In genomic region chr18:69936191-69936558, GRCh38 we compare ENCODE assay signal across 11 cellular contexts. TPM values are rescaled to one million over a fixed set of nuclear protein-coding genes. Genes with fewer than 3 reads are reported as not detected.
DNase-seq lines count a peak whose midpoint lies in the region; ATAC-seq lines count a peak whose summit lies in the region.
"Had no signal": no experiment of that assay in that cellular context is flagged by ENCODE, and none has a peak within 500 bp of the region (broad histone marks: within the 10 kb centered on the region; RNA-seq: fewer than 3 reads in every experiment).

No MANE protein-coding gene starts in this region.

- peak overlapping the region in 2 of 3 donors; percentile 43 to 85 for H3K27ac Mint-ChIP-seq in CD4-positive, CD25-positive, alpha-beta regulatory T cell
- H3K27ac Mint-ChIP-seq: activated naive CD4-positive, alpha-beta T cell treated with anti-CD3 and anti-CD28 coated beads, Interleukin-2, amount 50 U/mL, for 72 hours had no signal

- peak overlapping the region; percentile 72 for H3K4me3 ChIP-seq in CD4-positive, CD25-positive, alpha-beta regulatory T cell (ENCODE audit: low read depth, low read length)

- no peaks in the 10 kb centered on the region for H3K36me3 ChIP-seq in CD4-positive, CD25-positive, alpha-beta regulatory T cell (ENCODE audit: control insufficient read depth, insufficient read depth, low read length)

- peaks cover 0 to 6% (median 0%) of the 10 kb centered on the region in 7 donors for H3K9me3 Mint-ChIP-seq in CD4-positive, CD25-positive, alpha-beta regulatory T cell

- ATAC-seq in CD4-positive, CD25-positive, alpha-beta regulatory T cell (ENCODE audit: low read depth in 2 of 2), result no peak
- ATAC-seq in GM19463 (IDR thresholded peaks at IDR 0.05; ENCODE audit: unreplicated experiment), result peak; percentile 20
- ATAC-seq in HG03354 (IDR thresholded peaks at IDR 0.05; ENCODE audit: poor library complexity, severe bottlenecking, unreplicated experiment), result peak; percentile 43
- ATAC-seq in left cardiac atrium, result peak; percentile 63 to 71
- ATAC-seq: Panc1 had no signal

- peak in 1 of 3 donors; percentile 51 for DNase-seq in CD4-positive, CD25-positive, alpha-beta regulatory T cell
- DNase-seq in left cardiac atrium (no peak), cerebellar cortex (ENCODE audit: low spot score) (no peak), NCI-H446 treated with DMSO at 0.1 percent for 48 hours (lab: John Stamatoyannopoulos, UW) (no peak), NOMO-1 (lab: John Stamatoyannopoulos, UW; ENCODE audit: unreplicated experiment in 2 of 2) (no peak)
- DNase-seq in activated effector memory CD4-positive, alpha-beta T cell treated with Interleukin-2 at 50 U/mL for 16 hours, result no peak
- DNase-seq: stimulated activated CD4-positive, alpha-beta T cell treated with anti-CD3 and anti-CD28 coated beads, Interleukin-12 subunit alpha, Interleukin-12 subunit beta, amount 100 ng/mL, for 4 hours had no signal

- H3K4me1 ChIP-seq in CD4-positive, CD25-positive, alpha-beta regulatory T cell (ENCODE audit: control insufficient read depth, insufficient read depth, low read length, poor library complexity, severe bottlenecking), result peaks cover 33% of the 10 kb centered on the region

- no peaks in the 10 kb centered on the region for H3K9me3 ChIP-seq in CD4-positive, CD25-positive, alpha-beta regulatory T cell (ENCODE audit: control insufficient read depth in 2 of 2, low read length in 2 of 2)

- H3K4me1 Mint-ChIP-seq in CD4-positive, CD25-positive, alpha-beta regulatory T cell, result peaks cover 26 to 31% (median 28%) of the 10 kb centered on the region in 4 donors

- H3K27ac ChIP-seq in CD4-positive, CD25-positive, alpha-beta regulatory T cell (ENCODE audit: insufficient read depth, low read length, poor library complexity, severe bottlenecking), result peak overlapping the region; percentile 52

- H3K27me3 Mint-ChIP-seq in CD4-positive, CD25-positive, alpha-beta regulatory T cell, result no peaks in the 10 kb centered on the region

- peak overlapping the region in 2 of 4 donors; percentile 78 to 85 for H3K4me3 Mint-ChIP-seq in CD4-positive, CD25-positive, alpha-beta regulatory T cell

- intact Hi-C loops in left cardiac atrium (cut with DNase I), result no loop called here

- H3K36me3 Mint-ChIP-seq in CD4-positive, CD25-positive, alpha-beta regulatory T cell, result peaks cover 12% of the 10 kb centered on the region

- H3K27me3 ChIP-seq in CD4-positive, CD25-positive, alpha-beta regulatory T cell (ENCODE audit: control insufficient read depth, insufficient read depth, low read length), result no peaks in the 10 kb centered on the region

RNA-seq across cellular contexts. Expression of gene CD226, which starts 11.5 kb away (rescaled TPM):
- 65.1 TPM for total RNA-seq in CD4-positive, CD25-positive, alpha-beta regulatory T cell
- polyA plus RNA-seq in CD4-positive, CD25-positive, alpha-beta regulatory T cell, result 10 to 100 TPM; 14.8 to 26.1 (median 15.5) TPM
- total RNA-seq in left cardiac atrium, result 1 to 10 TPM in 1 of 2 donors, under 1 TPM in 1; 0.97 to 1.3 TPM

Comparison
In these comparisons a context has a peak if more than half of its experiments do, and no peak if none do; other contexts are left out.
1. ATAC-seq: peak in GM19463 (single experiment), HG03354 (single experiment) and left cardiac atrium (2 of 2); none in CD4-positive, CD25-positive, alpha-beta regulatory T cell (0 of 2).
2. RNA of gene CD226, which starts 11.5 kb away (total RNA-seq): 65.1 TPM in CD4-positive, CD25-positive, alpha-beta regulatory T cell (single experiment); 0.97 to 1.3 TPM in left cardiac atrium; every median in the first group is over 10 times any median in the second.